Comparison of ENCODE assay signal across 8 cellular contexts in genomic region chr14:23588884-23589598, GRCh38. TPM values are rescaled to one million over a fixed set of nuclear protein-coding genes. Genes with fewer than 3 reads are reported as not detected.
A peak's percentile ranks its signal among the peaks of the same experiment; 100 is the strongest.
DNase-seq lines count a peak whose midpoint lies in the region; ATAC-seq and TF ChIP-seq lines count a peak whose summit lies in the region.

No MANE protein-coding gene starts in this region.

- in situ Hi-C loops in KBM-7 (cut with MboI; ENCODE audit: low pct_unique_long_range_greater_than_20kb, low sequenced_read_pairs) = no loop called here

- no peaks in the 10 kb centered on the region for H3K27me3 ChIP-seq in OCI-LY1 (ENCODE audit: insufficient read depth, low read length)
- no peaks in the 10 kb centered on the region for H3K27me3 ChIP-seq in naive thymus-derived CD4-positive, alpha-beta T cell (ENCODE audit: control insufficient read depth in 2 of 2, insufficient read depth in 2 of 2, low read length in 2 of 2)

- H3K9ac ChIP-seq in OCI-LY1 (ENCODE audit: low read length) = no peak overlapping the region

- H2AFZ ChIP-seq in OCI-LY1 (ENCODE audit: low read length) = no peak overlapping the region

- H3K4me1 Mint-ChIP-seq in naive thymus-derived CD4-positive, alpha-beta T cell = peaks cover 3 to 13% (median 9%) of the 10 kb centered on the region in 7 donors

- peaks cover 0 to 2% (median 0%) of the 10 kb centered on the region in 11 donors for H3K9me3 Mint-ChIP-seq in naive thymus-derived CD4-positive, alpha-beta T cell

- CTCF ChIA-PET in naive thymus-derived CD4-positive, alpha-beta T cell (lab: Charles Lee) = interaction anchor here (0.6 to 3.6 kb wide), 19 partner anchors 17 to 493 kb away, joined by 3 to 25 read pairs (median 4); no protein-coding TSS in a partner anchor

- H3K27me3 Mint-ChIP-seq in naive thymus-derived CD4-positive, alpha-beta T cell = peaks cover 9 to 21% (median 14%) of the 10 kb centered on the region in 5 donors

- no peaks in the 10 kb centered on the region for H3K9me3 ChIP-seq in OCI-LY1 (ENCODE audit: low read length)
- H3K9me3 ChIP-seq in naive thymus-derived CD4-positive, alpha-beta T cell (ENCODE audit: control insufficient read depth in 2 of 3, low read length in 3 of 3) = no peaks in the 10 kb centered on the region

- peak; percentile 82 for DNase-seq in DMS53 treated with DMSO at 0.1 percent for 48 hours (lab: John Stamatoyannopoulos, UW; ENCODE audit: unreplicated experiment)
- peak; percentile 97 for DNase-seq in KBM-7
- peak; percentile 66 for DNase-seq in activated T-cell treated with anti-CD3 and anti-CD28 coated beads for 1 hour (ENCODE audit: low read depth)
- peak; percentile 35 for DNase-seq in epithelial cell of proximal tubule (ENCODE audit: low read depth)
- peak; percentile 63 to 84 (median 79) for DNase-seq in naive thymus-derived CD4-positive, alpha-beta T cell
- peak; percentile 55 to 78 for DNase-seq in stimulated activated CD8-positive, alpha-beta memory T cell treated with anti-CD3 and anti-CD28 coated beads, Interleukin-7, amount 100 ng/mL, for 48 hours (ENCODE audit: extremely low read depth in 1 of 2, low read depth in 1 of 2)

- H3K27ac Mint-ChIP-seq in naive thymus-derived CD4-positive, alpha-beta T cell = peak overlapping the region in 2 of 9 donors; percentile 21 to 65

- no peaks in the 10 kb centered on the region for H3F3A ChIP-seq in OCI-LY1 (ENCODE audit: insufficient read depth, low read length)

- intact Hi-C loops in naive thymus-derived CD4-positive, alpha-beta T cell (cut with micrococcal nuclease) = loop anchor here (1.0 kb wide), 5 partner anchors 43 to 365 kb away; no protein-coding TSS in a partner anchor

- peak; percentile 81 for TF ChIP-seq CTCF in OCI-LY1 (IDR thresholded peaks at IDR 0.05; ENCODE audit: low read length)
- TF ChIP-seq CTCF in epithelial cell of proximal tubule (conservative IDR thresholded peaks at IDR 0.05; ENCODE audit: low read depth, low read length) = peak; percentile 86

- no peaks in the 10 kb centered on the region for H4K20me1 ChIP-seq in OCI-LY1 (ENCODE audit: insufficient read depth, low read length)

- H3K4me3 ChIP-seq in OCI-LY1 (ENCODE audit: low read depth, low read length, poor library complexity, severe bottlenecking) (no peak overlapping the region), epithelial cell of proximal tubule (ENCODE audit: low read depth, low read length) (no peak overlapping the region)
- H3K4me3 ChIP-seq in naive thymus-derived CD4-positive, alpha-beta T cell (ENCODE audit: low read length) = no peak overlapping the region

- POLR2A ChIA-PET in naive thymus-derived CD4-positive, alpha-beta T cell (lab: Charles Lee) = interaction anchor here (0.5 to 1.5 kb wide), 6 partner anchors 19 to 341 kb away, joined by 3 to 5 read pairs (median 4); partner anchors contain the start of gene AP1G2

- H3K36me3 Mint-ChIP-seq in naive thymus-derived CD4-positive, alpha-beta T cell = no peaks in the 10 kb centered on the region

- H3K4me3 Mint-ChIP-seq in naive thymus-derived CD4-positive, alpha-beta T cell = no peak overlapping the region

- no peaks in the 10 kb centered on the region for H3K9me2 ChIP-seq in OCI-LY1 (ENCODE audit: low read depth, low read length)

- no peaks in the 10 kb centered on the region for H3K4me1 ChIP-seq in OCI-LY1 (ENCODE audit: insufficient read depth, low read length, severe bottlenecking)
- H3K4me1 ChIP-seq in naive thymus-derived CD4-positive, alpha-beta T cell (ENCODE audit: control insufficient read depth in 2 of 2, insufficient read depth in 2 of 2, low read length in 2 of 2) = no peaks in the 10 kb centered on the region

- no peak overlapping the region for H3K4me2 ChIP-seq in OCI-LY1 (ENCODE audit: low read length)

- no peaks in the 10 kb centered on the region for H3K36me3 ChIP-seq in OCI-LY1 (ENCODE audit: insufficient read depth, low read length)
- H3K36me3 ChIP-seq in naive thymus-derived CD4-positive, alpha-beta T cell (ENCODE audit: control insufficient read depth in 2 of 3, insufficient read depth in 3 of 3, low read length in 3 of 3) = no peaks in the 10 kb centered on the region

- no peaks in the 10 kb centered on the region for H3K79me2 ChIP-seq in OCI-LY1 (ENCODE audit: insufficient read depth, low read length)

- no peak overlapping the region for H3K27ac ChIP-seq in OCI-LY1 (ENCODE audit: low read depth, low read length, poor library complexity, severe bottlenecking)
- H3K27ac ChIP-seq in naive thymus-derived CD4-positive, alpha-beta T cell (ENCODE audit: low read depth, low read length) = no peak overlapping the region

- peak; percentile 99 for ATAC-seq in GM21786 (IDR thresholded peaks at IDR 0.05; ENCODE audit: unreplicated experiment)
- peak; percentile 98 for ATAC-seq in naive thymus-derived CD4-positive, alpha-beta T cell

RNA-seq across cellular contexts. Expression of gene JPH4, which starts 10.5 kb away (rescaled TPM):
- total RNA-seq in epithelial cell of proximal tubule = 0.06 TPM in 1 of 2 replicates, not detected in the other
- 1 to 10 TPM in 1 of 5 experiments, under 1 TPM in 1, not detected in 3; 0.16 to 1.2 TPM for total RNA-seq in naive thymus-derived CD4-positive, alpha-beta T cell
- polyA plus RNA-seq in naive thymus-derived CD4-positive, alpha-beta T cell = under 1 TPM in 1 of 2 donors, not detected in 1; 0.13 TPM

RNA-seq across cellular contexts. Expression of gene AP1G2, which starts 21.4 kb away (rescaled TPM):
- total RNA-seq in epithelial cell of proximal tubule = 55.4 and 89.9 TPM in 2 replicates
- total RNA-seq in naive thymus-derived CD4-positive, alpha-beta T cell = 100 to 1,000 TPM; 266 to 548 (median 293) TPM
- 100 to 1,000 TPM in 1 of 2 donors, 10 to 100 TPM in 1; 66.4 to 113 TPM for polyA plus RNA-seq in naive thymus-derived CD4-positive, alpha-beta T cell

RNA-seq across cellular contexts. Expression of gene THTPA, which starts 33.0 kb away (rescaled TPM):
- 10.4 and 37.2 TPM in 2 replicates for total RNA-seq in epithelial cell of proximal tubule
- 10 to 100 TPM; 16.4 to 26.7 (median 19.2) TPM for total RNA-seq in naive thymus-derived CD4-positive, alpha-beta T cell
- polyA plus RNA-seq in naive thymus-derived CD4-positive, alpha-beta T cell = 10 to 100 TPM; 17.9 to 18.1 TPM

RNA-seq across cellular contexts. Expression of gene ZFHX2, which starts 37.5 kb away (rescaled TPM):
- total RNA-seq in epithelial cell of proximal tubule = 0.58 and 0.81 TPM in 2 replicates
- total RNA-seq in naive thymus-derived CD4-positive, alpha-beta T cell = 1 to 10 TPM in 1 of 5 experiments, under 1 TPM in 4; 0.45 to 2.6 (median 0.49) TPM
- polyA plus RNA-seq in naive thymus-derived CD4-positive, alpha-beta T cell = not detected

RNA-seq across cellular contexts. Expression of gene DHRS2, which starts 47.1 kb away (rescaled TPM):
- total RNA-seq in epithelial cell of proximal tubule = 0.69 and 0.80 TPM in 2 replicates
- total RNA-seq in naive thymus-derived CD4-positive, alpha-beta T cell = 1 to 10 TPM in 1 of 5 experiments, not detected in 4; 5.5 TPM
- polyA plus RNA-seq in naive thymus-derived CD4-positive, alpha-beta T cell = under 1 TPM in 1 of 2 donors, not detected in 1; 0.63 TPM

Comparison
In these comparisons a context has a peak if more than half of its experiments do, and no peak if none do; other contexts are left out.
1. DNase-seq: peak in every context shown above with its lines; median percentile 97 in KBM-7; 82 in DMS53 treated with DMSO at 0.1 percent for 48 hours; 79 in naive thymus-derived CD4-positive, alpha-beta T cell; 66 in stimulated activated CD8-positive, alpha-beta memory T cell treated with anti-CD3 and anti-CD28 coated beads, Interleukin-7, amount 100 ng/mL, for 48 hours; 66 in activated T-cell treated with anti-CD3 and anti-CD28 coated beads for 1 hour; 35 in epithelial cell of proximal tubule.